In genomic region chr2:180046202-180046601, GRCh38 we compare ENCODE assay signal across 1 cellular context.
TF ChIP-seq lines count a peak whose summit lies in the region.

No MANE protein-coding gene starts in this region.

TF ChIP-seq in SK-N-SH treated with all-trans-retinoic acid at 6 μM for 48 hours, 23 proteins besides CTCF, POLR2A, EP300 and RAD21 (continued from another document):
- TF ChIP-seq ISL1 (CRISPR knock-in tag; IDR thresholded peaks at IDR 0.05) (no peak), ZFP30 (CRISPR knock-in tag; IDR thresholded peaks at IDR 0.05) (no peak), RARB (CRISPR knock-in tag; IDR thresholded peaks at IDR 0.05) (no peak), BACH2 (CRISPR knock-in tag; IDR thresholded peaks at IDR 0.05; ENCODE audit: borderline replicate concordance) (no peak), ZNF70 (CRISPR knock-in tag; IDR thresholded peaks at IDR 0.05) (no peak), ZNF8 (CRISPR knock-in tag; IDR thresholded peaks at IDR 0.05) (no peak)
- TF ChIP-seq, protein P1, sequence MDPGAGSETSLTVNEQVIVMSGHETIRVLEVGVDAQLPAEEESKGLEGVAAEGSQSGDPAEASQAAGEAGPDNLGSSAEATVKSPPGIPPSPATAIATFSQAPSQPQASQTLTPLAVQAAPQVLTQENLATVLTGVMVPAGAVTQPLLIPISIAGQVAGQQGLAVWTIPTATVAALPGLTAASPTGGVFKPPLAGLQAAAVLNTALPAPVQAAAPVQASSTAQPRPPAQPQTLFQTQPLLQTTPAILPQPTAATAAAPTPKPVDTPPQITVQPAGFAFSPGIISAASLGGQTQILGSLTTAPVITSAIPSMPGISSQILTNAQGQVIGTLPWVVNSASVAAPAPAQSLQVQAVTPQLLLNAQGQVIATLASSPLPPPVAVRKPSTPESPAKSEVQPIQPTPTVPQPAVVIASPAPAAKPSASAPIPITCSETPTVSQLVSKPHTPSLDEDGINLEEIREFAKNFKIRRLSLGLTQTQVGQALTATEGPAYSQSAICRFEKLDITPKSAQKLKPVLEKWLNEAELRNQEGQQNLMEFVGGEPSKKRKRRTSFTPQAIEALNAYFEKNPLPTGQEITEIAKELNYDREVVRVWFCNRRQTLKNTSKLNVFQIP (CRISPR knock-in tag; IDR thresholded peaks at IDR 0.05; ENCODE audit: borderline replicate concordance, low read depth) = no peak
TF ChIP-seq in SK-N-SH treated with all-trans-retinoic acid at 6 μM for 48 hours: peak in this region for 0.
